ENCODE assay signal across 10 cellular contexts in the genomic region with DNA sequence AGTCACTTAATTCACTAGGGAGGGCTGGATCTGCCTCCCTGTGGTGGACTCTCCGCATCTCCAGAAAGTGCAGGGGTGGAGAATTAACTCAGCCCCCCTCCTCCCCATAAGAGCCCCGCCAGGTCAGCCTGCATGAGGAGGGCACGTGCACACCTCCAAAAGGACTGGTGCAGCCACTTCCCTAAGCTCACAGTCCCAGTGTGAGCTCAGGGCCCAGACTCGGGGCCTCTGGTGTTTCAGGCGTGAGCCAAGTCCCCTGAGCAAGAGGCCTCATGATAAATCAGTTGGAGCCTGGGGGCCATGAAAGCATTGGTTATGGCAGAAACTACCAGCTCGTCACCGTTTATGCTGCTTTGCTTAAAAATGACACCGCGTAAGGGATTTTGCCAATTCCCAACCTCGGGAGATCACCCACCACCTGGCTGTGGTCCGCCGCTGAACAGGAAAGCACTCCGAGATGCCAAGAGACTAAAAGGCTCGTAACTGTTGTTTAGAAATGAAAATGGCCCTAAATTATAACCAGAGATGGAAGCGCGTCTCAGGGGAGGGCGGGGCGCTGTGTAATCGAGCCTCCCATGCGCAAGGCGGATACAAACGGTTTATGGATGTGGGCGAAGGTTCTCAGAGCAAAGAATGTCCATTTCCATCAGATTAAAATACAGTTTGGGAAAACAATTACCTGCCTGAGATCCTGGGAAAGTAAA.
A peak's percentile ranks its signal among the peaks of the same experiment; 100 is the strongest.
DNase-seq lines count a peak whose midpoint lies in the region; ATAC-seq and FAIRE-seq lines count a peak whose summit lies in the region.
"Had no signal": no experiment of that assay in that cellular context is flagged by ENCODE, and none has a peak within 500 bp of the region (broad histone marks: within the 10 kb centered on the region; RNA-seq: fewer than 3 reads in every experiment).

No MANE protein-coding gene starts in this region.

- ATAC-seq in left colon (peak; percentile 76), GM21423 (IDR thresholded peaks at IDR 0.05; ENCODE audit: unreplicated experiment) (no peak)

- H3K9me3 Mint-ChIP-seq in activated T-helper 2 cell treated with anti-CD3 and anti-CD28 coated beads, Interferon-gamma antibody, Interleukin-2, Interleukin-4, amounts not matched to agents 10 μg/mL and 5 μg/mL and 100 μg/mL, durations not matched to agents 14 hours and 24 hours and 36 hours, result no peaks in the 10 kb centered on the region

- DNase-seq in NCI-H1048 (lab: John Stamatoyannopoulos, UW) (peak; percentile 59), left colon (peak; percentile 84 to 85), frontal cortex (ENCODE audit: low spot score in 2 of 2) (no peak), GDM1 (lab: John Stamatoyannopoulos, UW) (no peak)
- DNase-seq in activated T-helper 2 cell treated with anti-CD3 and anti-CD28 coated beads, Interferon-gamma antibody, Interleukin-2, Interleukin-4, amounts not matched to agents 10 μg/mL and 5 μg/mL and 100 μg/mL, durations not matched to agents 14 hours and 24 hours and 36 hours (ENCODE audit: low spot score), result no peak
- DNase-seq: activated CD4-positive, CD25-positive, alpha-beta regulatory T cell; NCI-H82 had no signal

- H3K27ac ChIP-seq in temporal lobe (ENCODE audit: low read depth, low read length), result peak overlapping the region; percentile 36
- H3K27ac ChIP-seq: cardiac muscle cell had no signal

- intact Hi-C loops in activated T-helper 2 cell treated with anti-CD3 and anti-CD28 coated beads, Interferon-gamma antibody, Interleukin-2, Interleukin-4, amounts not matched to agents 10 μg/mL and 5 μg/mL and 100 μg/mL, durations not matched to agents 14 hours and 24 hours and 36 hours (cut with micrococcal nuclease), result no loop called here
- intact Hi-C loops in left colon (cut with DNase I, micrococcal nuclease), result no loop called here

- peaks cover 41% of the 10 kb centered on the region for H3K36me3 Mint-ChIP-seq in activated T-helper 2 cell treated with anti-CD3 and anti-CD28 coated beads, Interferon-gamma antibody, Interleukin-2, Interleukin-4, amounts not matched to agents 10 μg/mL and 5 μg/mL and 100 μg/mL, durations not matched to agents 14 hours and 24 hours and 36 hours (ENCODE audit: low read depth)

- no peak overlapping the region for H3K4me3 Mint-ChIP-seq in activated T-helper 2 cell treated with anti-CD3 and anti-CD28 coated beads, Interferon-gamma antibody, Interleukin-2, Interleukin-4, amounts not matched to agents 10 μg/mL and 5 μg/mL and 100 μg/mL, durations not matched to agents 14 hours and 24 hours and 36 hours (ENCODE audit: low read depth)

- peaks cover 40% of the 10 kb centered on the region for H3K4me1 Mint-ChIP-seq in activated T-helper 2 cell treated with anti-CD3 and anti-CD28 coated beads, Interferon-gamma antibody, Interleukin-2, Interleukin-4, amounts not matched to agents 10 μg/mL and 5 μg/mL and 100 μg/mL, durations not matched to agents 14 hours and 24 hours and 36 hours (ENCODE audit: low read depth)

- peak overlapping the region; percentile 44 for H3K27ac Mint-ChIP-seq in activated T-helper 2 cell treated with anti-CD3 and anti-CD28 coated beads, Interferon-gamma antibody, Interleukin-2, Interleukin-4, amounts not matched to agents 10 μg/mL and 5 μg/mL and 100 μg/mL, durations not matched to agents 14 hours and 24 hours and 36 hours

- FAIRE-seq in frontal cortex (lab: Jason Lieb, UNC), result no peak

- H3K27me3 Mint-ChIP-seq in activated T-helper 2 cell treated with anti-CD3 and anti-CD28 coated beads, Interferon-gamma antibody, Interleukin-2, Interleukin-4, amounts not matched to agents 10 μg/mL and 5 μg/mL and 100 μg/mL, durations not matched to agents 14 hours and 24 hours and 36 hours (ENCODE audit: low read depth), result no peaks in the 10 kb centered on the region

Comparison
In these comparisons a context has a peak if more than half of its experiments do, and no peak if none do; other contexts are left out.
1. DNase-seq: peak in NCI-H1048 (single experiment) and left colon (2 of 2); none in activated T-helper 2 cell treated with anti-CD3 and anti-CD28 coated beads, Interferon-gamma antibody, Interleukin-2, Interleukin-4, amounts not matched to agents 10 μg/mL and 5 μg/mL and 100 μg/mL, durations not matched to agents 14 hours and 24 hours and 36 hours (single experiment), frontal cortex (0 of 2) and GDM1 (single experiment).